Comparison of ENCODE assay signal across 18 cellular contexts in the genomic region with DNA sequence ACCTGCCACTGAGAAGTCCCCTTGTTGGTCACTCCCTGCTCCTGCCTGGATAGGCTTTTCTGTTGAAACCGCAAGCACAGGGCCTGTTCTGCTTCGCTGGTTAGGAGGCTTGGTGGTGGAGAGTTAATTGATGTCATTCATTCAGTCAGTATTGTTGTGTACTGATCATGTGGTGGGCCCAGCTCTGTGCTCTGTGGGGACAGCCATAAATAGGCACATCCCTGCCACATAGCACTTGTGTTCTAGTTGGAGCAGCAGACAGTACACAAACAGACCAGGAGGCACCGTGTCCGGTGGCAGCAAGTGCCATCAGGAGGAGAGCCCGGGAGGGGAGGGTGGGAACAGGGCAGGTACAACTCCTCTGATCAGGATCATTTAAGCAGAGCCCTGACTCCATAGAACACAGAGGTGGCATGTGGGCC.
DNase-seq lines count a peak whose midpoint lies in the region; ATAC-seq, FAIRE-seq and TF ChIP-seq lines count a peak whose summit lies in the region.
"Had no signal": no experiment of that assay in that cellular context is flagged by ENCODE, and none has a peak within 500 bp of the region (broad histone marks: within the 10 kb centered on the region; RNA-seq: fewer than 3 reads in every experiment).

No MANE protein-coding gene starts in this region.

- POLR2A ChIA-PET in HepG2 (lab: Yijun Ruan, JAX) = no interaction called here

- no peak for DNase-seq in HepG2 (ENCODE audit: low spot score)
- DNase-seq in right lobe of liver = no peak
- DNase-seq in NCI-H1930 (lab: John Stamatoyannopoulos, UW) = peak; percentile 64 to 81
- DNase-seq in SHP77 (lab: John Stamatoyannopoulos, UW) = peak; percentile 91 to 93
- DNase-seq in substantia nigra (lab: John Stamatoyannopoulos, UW) = no peak
- DNase-seq in upper lobe of left lung = no peak
- DNase-seq: activated CD8-positive, alpha-beta memory T cell treated with anti-CD3 and anti-CD28 coated beads for 24 hours; activated effector memory CD4-positive, alpha-beta T cell treated with Interleukin-2 at 50 U/mL for 16 hours; foreskin fibroblast; mesendoderm; stimulated activated CD4-positive, alpha-beta T cell treated with anti-CD3 and anti-CD28 coated beads, Interleukin-2, amount 100 ng/mL, for 24 hours; SW 1271 had no signal

- peaks cover 0 to 17% of the 10 kb centered on the region in 2 experiments; a peak in 2 of 5 replicates for H3K27me3 ChIP-seq in HepG2 (ENCODE audit: control insufficient read depth in 1 of 2, insufficient read depth in 2 of 2, low read length in 2 of 2)
- peaks cover 0 to 4% of the 10 kb centered on the region in 2 donors for H3K27me3 ChIP-seq in right lobe of liver
- no peaks in the 10 kb centered on the region for H3K27me3 ChIP-seq in upper lobe of left lung

- H3K4me1 ChIP-seq in HepG2 (ENCODE audit: insufficient read depth, low read length) = no peaks in the 10 kb centered on the region
- H3K4me1 ChIP-seq in right lobe of liver = no peaks in the 10 kb centered on the region
- no peaks in the 10 kb centered on the region for H3K4me1 ChIP-seq in upper lobe of left lung

- ATAC-seq in HepG2 (peak; percentile 42), right lobe of liver (no peak), GM21381 (IDR thresholded peaks at IDR 0.05; ENCODE audit: unreplicated experiment) (no peak), upper lobe of left lung (ENCODE audit: low FRiP score in 2 of 2) (no peak), GM19463 (IDR thresholded peaks at IDR 0.05; ENCODE audit: unreplicated experiment) (no peak)
- ATAC-seq: Panc1, sciatic nerve had no signal

- no peak overlapping the region for H3K27ac ChIP-seq in HepG2 (ENCODE audit: extremely low read length, insufficient read depth, low read length)
- H3K27ac ChIP-seq in right lobe of liver = no peak overlapping the region
- no peak overlapping the region for H3K27ac ChIP-seq in substantia nigra (ENCODE audit: low read depth, low read length, poor library complexity, severe bottlenecking)
- H3K27ac ChIP-seq in upper lobe of left lung = no peak overlapping the region
- H3K27ac ChIP-seq: VCaP had no signal

- in situ Hi-C loops in HepG2 (cut with HindIII; ENCODE audit: extremely low pct_ligation_motif_present, low pct_unique_long_range_greater_than_20kb) = no loop called here

- no peaks in the 10 kb centered on the region for H3K79me2 ChIP-seq in HepG2 (ENCODE audit: insufficient read depth, low read length)

- TF ChIP-seq RAD21 in HepG2 (CRISPR knock-in tag; IDR thresholded peaks at IDR 0.05) = no peak

- WGBS in HepG2 (ENCODE audit: low lambda C conversion rate) = 29% methylated on average over 5 of the region's 5 CpGs
- 86% methylated on average over 2 of the region's 5 CpGs for WGBS in right lobe of liver (ENCODE audit: insufficient coverage, low coverage, low lambda C conversion rate, missing lambda C conversion rate)
- 81 to 96% methylated on average over 4 to 5 of the region's 5 CpGs for WGBS in upper lobe of left lung, 2 donors

- H3K9me3 ChIP-seq in HepG2 (ENCODE audit: low read length) (no peaks in the 10 kb centered on the region), right lobe of liver (no peaks in the 10 kb centered on the region), upper lobe of left lung (no peaks in the 10 kb centered on the region)

- H3K36me3 ChIP-seq in HepG2 (replicated peaks in 1 of 2; ENCODE audit: control insufficient read depth in 1 of 2, insufficient read depth in 2 of 2, low read length in 2 of 2) (no peaks in the 10 kb centered on the region), right lobe of liver (no peaks in the 10 kb centered on the region), upper lobe of left lung (no peaks in the 10 kb centered on the region)

- no TSS peak for BruUV-seq in HepG2 (replicated peaks; lab: Mats Ljungman, UMichigan)

- CTCF ChIA-PET in HepG2 (lab: Yijun Ruan, JAX; ENCODE audit: low intra/inter-chr PET ratio, low total read pairs) = no interaction called here

- TF ChIP-seq CTCF in HepG2 (CRISPR knock-in tag; IDR thresholded peaks at IDR 0.05) (no peak), right lobe of liver (IDR thresholded peaks at IDR 0.05) (no peak), upper lobe of left lung (IDR thresholded peaks at IDR 0.05) (no peak)

- H4K20me1 ChIP-seq in HepG2 (ENCODE audit: insufficient read depth, low read length) = no peaks in the 10 kb centered on the region

- intact Hi-C loops in HepG2 (cut with micrococcal nuclease; ENCODE audit: unreplicated experiment) (no loop called here), right lobe of liver (cut with DNase I) (no loop called here)

- no peak overlapping the region for H3K4me2 ChIP-seq in HepG2 (ENCODE audit: low read depth, low read length)

- TF ChIP-seq EP300 in HepG2 (IDR thresholded peaks at IDR 0.05; ENCODE audit: low read depth in 2 of 2, low read length in 2 of 2) (no peak), HepG2 (CRISPR knock-in tag; IDR thresholded peaks at IDR 0.05; ENCODE audit: borderline replicate concordance) (no peak), upper lobe of left lung (IDR thresholded peaks at IDR 0.05) (no peak)

- no peak overlapping the region for H2AFZ ChIP-seq in HepG2 (ENCODE audit: low read length)

- TF ChIP-seq POLR2A in HepG2 (IDR thresholded peaks at IDR 0.05; ENCODE audit: insufficient read depth in 1 of 2, low read depth in 2 of 2, low read length in 2 of 2) (no peak), right lobe of liver (IDR thresholded peaks at IDR 0.05) (no peak), upper lobe of left lung (IDR thresholded peaks at IDR 0.05) (no peak)

- no peak for FAIRE-seq in HepG2 (lab: Jason Lieb, UNC)
- FAIRE-seq: endometrium had no signal

- H3K4me3 ChIP-seq in HepG2 (replicated peaks in 1 of 3; ENCODE audit: insufficient read depth in 1 of 3, low read depth in 2 of 3, low read length in 3 of 3) (no peak overlapping the region), right lobe of liver (no peak overlapping the region), upper lobe of left lung (no peak overlapping the region)

- no peak overlapping the region for H3K9ac ChIP-seq in HepG2 (ENCODE audit: insufficient read depth, low read depth, low read length)

TF ChIP-seq in HepG2, 621 proteins besides CTCF, POLR2A, EP300 and RAD21:
- TF ChIP-seq EZH2 (conservative IDR thresholded peaks at IDR 0.05; ENCODE audit: low read depth, low read length) = no peak
- TF ChIP-seq ZNF839 (CRISPR knock-in tag; IDR thresholded peaks at IDR 0.05; ENCODE audit: borderline replicate concordance) = 0 out of 2 replicates have a peak, but pooled peaks have one; percentile 30
- no peak for TF ChIP-seq ATF7 (IDR thresholded peaks at IDR 0.05)
- TF ChIP-seq ATF7 (CRISPR knock-in tag; IDR thresholded peaks at IDR 0.05) = no peak

Comparison
In these comparisons a context has a peak if more than half of its experiments do, and no peak if none do; other contexts are left out.
1. DNase-seq: peak in NCI-H1930 (2 of 2) and SHP77 (2 of 2); none in HepG2 (single experiment), right lobe of liver (0 of 3), substantia nigra (0 of 49) and upper lobe of left lung (0 of 2).